ENCODE assay signal across 8 cellular contexts in the genomic region with DNA sequence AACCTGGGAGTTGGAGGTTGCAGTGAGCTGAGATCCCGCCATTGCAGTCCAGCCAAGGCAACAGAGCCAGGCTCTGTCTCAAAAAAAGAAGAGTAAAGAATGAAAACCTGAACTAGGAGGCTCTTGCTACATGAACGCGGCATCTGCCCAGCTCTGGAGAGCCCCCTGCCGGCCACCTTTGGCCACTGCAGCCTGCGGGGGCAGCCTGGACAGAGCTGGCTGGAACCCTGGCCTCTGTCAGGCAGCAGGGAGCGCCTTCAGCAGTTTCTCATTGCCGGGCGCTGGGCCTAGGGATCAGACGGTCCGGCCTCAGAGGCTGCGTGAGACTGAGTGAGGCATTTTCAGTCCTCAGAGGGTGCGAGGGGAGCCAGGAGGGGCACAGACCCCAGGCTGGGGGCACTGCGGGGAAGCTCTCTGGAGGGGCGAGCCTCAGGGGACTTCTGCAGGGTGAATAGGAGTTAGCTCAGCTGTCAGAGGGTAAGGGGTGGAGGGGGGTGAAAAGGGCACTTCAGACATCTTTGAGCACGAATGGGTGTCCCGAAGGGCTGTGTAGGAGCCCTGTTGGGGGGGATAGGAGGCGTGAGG. TPM values are rescaled to one million over a fixed set of nuclear protein-coding genes. Genes with fewer than 3 reads are reported as not detected.
DNase-seq lines count a peak whose midpoint lies in the region; ATAC-seq and TF ChIP-seq lines count a peak whose summit lies in the region.

No MANE protein-coding gene starts in this region.

- peak overlapping the region; percentile 56 for H3K9ac ChIP-seq in NT2/D1 (ENCODE audit: insufficient read length, low read depth)

- no peak overlapping the region for H3K4me3 ChIP-seq in NT2/D1 (ENCODE audit: insufficient read length, low read depth)

- H3K9me3 ChIP-seq in NT2/D1 (ENCODE audit: insufficient read depth, low read length), result no peaks in the 10 kb centered on the region

- DNase-seq in GM03348 (ENCODE audit: low spot score), result peak; percentile 94
- peak; percentile 85 for DNase-seq in NT2/D1 (ENCODE audit: low read depth, low spot score)
- DNase-seq in activated T-cell treated with anti-CD3 and anti-CD28 coated beads for 1 hour (ENCODE audit: low read depth), result peak; percentile 56
- peak; percentile 62 to 77 for DNase-seq in erythroblast (lab: John Stamatoyannopoulos, UW)
- peak; percentile 84 for DNase-seq in myocyte (ENCODE audit: low read depth)
- peak; percentile 60 for DNase-seq in stimulated activated CD8-positive, alpha-beta memory T cell treated with anti-CD3 and anti-CD28 coated beads, Interleukin-7, amount 100 ng/mL, for 24 hours (ENCODE audit: low read depth)
- DNase-seq in mesenteric fat pad (ENCODE audit: low spot score), result no peak

- TF ChIP-seq POLR2A in erythroblast (IDR thresholded peaks at IDR 0.05; ENCODE audit: low read length), result no peak

- peaks cover 82% of the 10 kb centered on the region for H3K27me3 ChIP-seq in NT2/D1 (ENCODE audit: insufficient read depth, insufficient read length)

- peaks cover 62% of the 10 kb centered on the region for H3K4me1 ChIP-seq in NT2/D1 (ENCODE audit: insufficient read depth, insufficient read length)

- ATAC-seq in HG03280 (IDR thresholded peaks at IDR 0.05; ENCODE audit: unreplicated experiment), result peak; percentile 68

- H3K36me3 ChIP-seq in NT2/D1 (ENCODE audit: insufficient read depth, insufficient read length, low read length), result no peaks in the 10 kb centered on the region

RNA-seq across cellular contexts. Expression of a gene that starts 17.5 kb away (rescaled TPM):
- 112 and 228 TPM in 2 replicates for total RNA-seq in myocyte
- 86.3 TPM for polyA plus RNA-seq in myocyte (2012)
- not detected for total RNA-seq in mesenteric fat pad

RNA-seq across cellular contexts. Expression of a gene that starts 38.9 kb away (rescaled TPM):
- total RNA-seq in myocyte, result 0.47 and 0.48 TPM in 2 replicates
- polyA plus RNA-seq in myocyte (2012), result 1.3 TPM
- not detected for total RNA-seq in mesenteric fat pad

RNA-seq across cellular contexts. Expression of a gene that starts 51.6 kb away (rescaled TPM):
- total RNA-seq in myocyte (194 and 195 TPM in 2 replicates), mesenteric fat pad (116 TPM)
- polyA plus RNA-seq in myocyte (2012), result 252 TPM

Comparison
In these comparisons a context has a peak if more than half of its experiments do, and no peak if none do; other contexts are left out.
1. RNA of a gene that starts 17.5 kb away (total RNA-seq): 112 to 228 TPM in myocyte; not detected in mesenteric fat pad (single experiment); every median in the first group is over 100 times any median in the second.